7 cellular contexts compared by ENCODE assay signal in genomic region chr11:507727-508515, GRCh38. TPM values are rescaled to one million over a fixed set of nuclear protein-coding genes. Genes with fewer than 3 reads are reported as not detected.
DNase-seq lines count a peak whose midpoint lies in the region; TF ChIP-seq lines count a peak whose summit lies in the region.

No MANE protein-coding gene starts in this region.

- no peaks in the 10 kb centered on the region for H3K9me3 Mint-ChIP-seq in activated T-helper 2 cell treated with anti-CD3 and anti-CD28 coated beads, Interferon-gamma antibody, Interleukin-2, Interleukin-4, amounts not matched to agents 10 μg/mL and 5 μg/mL and 100 μg/mL, durations not matched to agents 14 hours and 24 hours and 36 hours

- intact Hi-C loops in activated T-helper 2 cell treated with anti-CD3 and anti-CD28 coated beads, Interferon-gamma antibody, Interleukin-2, Interleukin-4, amounts not matched to agents 10 μg/mL and 5 μg/mL and 100 μg/mL, durations not matched to agents 14 hours and 24 hours and 36 hours (cut with micrococcal nuclease): loop anchor here (1.0 to 2.0 kb wide), 4 partner anchors 10 to 301 kb away; partner anchors contain the start of genes BET1L, PHRF1 and RIC8A

- peak overlapping the region; percentile 58 to 61 for H3K9ac ChIP-seq in stomach smooth muscle (ENCODE audit: low read length in 2 of 2)

- DNase-seq in HL-60 (ENCODE audit: low read depth in 1 of 2, low spot score in 1 of 2) (no peak), retina (no peak), GM13977 (ENCODE audit: low spot score) (no peak)
- no peak for DNase-seq in activated T-helper 2 cell treated with anti-CD3 and anti-CD28 coated beads, Interferon-gamma antibody, Interleukin-2, Interleukin-4, amounts not matched to agents 10 μg/mL and 5 μg/mL and 100 μg/mL, durations not matched to agents 14 hours and 24 hours and 36 hours (ENCODE audit: low spot score)
- no peak for DNase-seq in activated CD4-positive, CD25-positive, alpha-beta regulatory T cell treated with anti-CD3 and anti-CD28 coated beads, Interleukin-2, amount 50 U/mL, for 72 hours

- peaks cover 33% of the 10 kb centered on the region for H3K36me3 Mint-ChIP-seq in activated T-helper 2 cell treated with anti-CD3 and anti-CD28 coated beads, Interferon-gamma antibody, Interleukin-2, Interleukin-4, amounts not matched to agents 10 μg/mL and 5 μg/mL and 100 μg/mL, durations not matched to agents 14 hours and 24 hours and 36 hours (ENCODE audit: low read depth)

- H3K9me3 ChIP-seq in iPS-18c (ENCODE audit: control insufficient read depth, insufficient read depth, low read length): no peaks in the 10 kb centered on the region
- H3K9me3 ChIP-seq in stomach smooth muscle (ENCODE audit: control insufficient read depth in 2 of 2, low read length in 2 of 2): no peaks in the 10 kb centered on the region

- H3K4me3 ChIP-seq in HL-60 (replicated peaks; ENCODE audit: insufficient read depth, low read length): peak overlapping the region; percentile 59
- peak overlapping the region; percentile 83 for H3K4me3 ChIP-seq in iPS-18c (ENCODE audit: insufficient read depth, low read depth, low read length)
- H3K4me3 ChIP-seq in stomach smooth muscle (ENCODE audit: low read length in 2 of 2): peak overlapping the region; percentile 66 to 71

- H3K27me3 Mint-ChIP-seq in activated T-helper 2 cell treated with anti-CD3 and anti-CD28 coated beads, Interferon-gamma antibody, Interleukin-2, Interleukin-4, amounts not matched to agents 10 μg/mL and 5 μg/mL and 100 μg/mL, durations not matched to agents 14 hours and 24 hours and 36 hours (ENCODE audit: low read depth): no peaks in the 10 kb centered on the region

- no peaks in the 10 kb centered on the region for H3K27me3 ChIP-seq in HL-60 (ENCODE audit: insufficient read depth, poor library complexity, severe bottlenecking)
- no peaks in the 10 kb centered on the region for H3K27me3 ChIP-seq in stomach smooth muscle (ENCODE audit: control insufficient read depth in 1 of 2, insufficient read depth in 2 of 2, low read length in 2 of 2)

- peaks cover 5 to 8% of the 10 kb centered on the region in 2 donors for H3K36me3 ChIP-seq in stomach smooth muscle (ENCODE audit: control insufficient read depth in 2 of 2, insufficient read depth in 2 of 2, low read length in 2 of 2)

- in situ Hi-C loops in GM13977 (cut with MboI; ENCODE audit: low pct_unique_long_range_greater_than_20kb, low sequenced_read_pairs, unreplicated experiment): no loop called here

- peak overlapping the region; percentile 95 for H3K4me3 Mint-ChIP-seq in activated T-helper 2 cell treated with anti-CD3 and anti-CD28 coated beads, Interferon-gamma antibody, Interleukin-2, Interleukin-4, amounts not matched to agents 10 μg/mL and 5 μg/mL and 100 μg/mL, durations not matched to agents 14 hours and 24 hours and 36 hours (ENCODE audit: low read depth)

- H3K27ac ChIP-seq in HL-60 (replicated peaks) (peak overlapping the region; percentile 72), stomach smooth muscle (ENCODE audit: low read length) (peak overlapping the region; percentile 74)

- peaks cover 37% of the 10 kb centered on the region for H3K4me1 ChIP-seq in stomach smooth muscle (ENCODE audit: control insufficient read depth, insufficient read depth, low read length)

- peaks cover 17% of the 10 kb centered on the region for H3K4me1 Mint-ChIP-seq in activated T-helper 2 cell treated with anti-CD3 and anti-CD28 coated beads, Interferon-gamma antibody, Interleukin-2, Interleukin-4, amounts not matched to agents 10 μg/mL and 5 μg/mL and 100 μg/mL, durations not matched to agents 14 hours and 24 hours and 36 hours (ENCODE audit: low read depth)

- H3K27ac Mint-ChIP-seq in activated T-helper 2 cell treated with anti-CD3 and anti-CD28 coated beads, Interferon-gamma antibody, Interleukin-2, Interleukin-4, amounts not matched to agents 10 μg/mL and 5 μg/mL and 100 μg/mL, durations not matched to agents 14 hours and 24 hours and 36 hours: peak overlapping the region; percentile 78

- TF ChIP-seq CTCF in HL-60 (IDR thresholded peaks at IDR 0.05; ENCODE audit: insufficient read depth, low read length): no peak
- TF ChIP-seq CTCF in GM13977 (IDR thresholded peaks at IDR 0.05; ENCODE audit: extremely low read depth, insufficient read depth, missing control alignments): no peak

RNA-seq across cellular contexts. Expression of gene RNH1, which starts 0.9 kb away (rescaled TPM):
- total RNA-seq in activated T-helper 2 cell treated with anti-CD3 and anti-CD28 coated beads, Interferon-gamma antibody, Interleukin-2, Interleukin-4, amounts not matched to agents 10 μg/mL and 5 μg/mL and 100 μg/mL, durations not matched to agents 14 hours and 24 hours and 36 hours: 126 and 127 TPM in 2 replicates

RNA-seq across cellular contexts. Expression of gene HRAS, which starts 27.5 kb away (rescaled TPM):
- 70.5 and 71.5 TPM in 2 replicates for total RNA-seq in activated T-helper 2 cell treated with anti-CD3 and anti-CD28 coated beads, Interferon-gamma antibody, Interleukin-2, Interleukin-4, amounts not matched to agents 10 μg/mL and 5 μg/mL and 100 μg/mL, durations not matched to agents 14 hours and 24 hours and 36 hours

RNA-seq across cellular contexts. Expression of gene LRRC56, which starts 29.4 kb away (rescaled TPM):
- total RNA-seq in activated T-helper 2 cell treated with anti-CD3 and anti-CD28 coated beads, Interferon-gamma antibody, Interleukin-2, Interleukin-4, amounts not matched to agents 10 μg/mL and 5 μg/mL and 100 μg/mL, durations not matched to agents 14 hours and 24 hours and 36 hours: 1.3 and 2.2 TPM in 2 replicates

RNA-seq across cellular contexts. Expression of gene LMNTD2, which starts 52.6 kb away (rescaled TPM):
- total RNA-seq in activated T-helper 2 cell treated with anti-CD3 and anti-CD28 coated beads, Interferon-gamma antibody, Interleukin-2, Interleukin-4, amounts not matched to agents 10 μg/mL and 5 μg/mL and 100 μg/mL, durations not matched to agents 14 hours and 24 hours and 36 hours: 1.1 and 1.3 TPM in 2 replicates

RNA-seq across cellular contexts. Expression of gene RASSF7, which starts 52.8 kb away (rescaled TPM):
- total RNA-seq in activated T-helper 2 cell treated with anti-CD3 and anti-CD28 coated beads, Interferon-gamma antibody, Interleukin-2, Interleukin-4, amounts not matched to agents 10 μg/mL and 5 μg/mL and 100 μg/mL, durations not matched to agents 14 hours and 24 hours and 36 hours: 19.6 and 20.3 TPM in 2 replicates
